ENCODE assay signal across 1 cellular context in the genomic region with DNA sequence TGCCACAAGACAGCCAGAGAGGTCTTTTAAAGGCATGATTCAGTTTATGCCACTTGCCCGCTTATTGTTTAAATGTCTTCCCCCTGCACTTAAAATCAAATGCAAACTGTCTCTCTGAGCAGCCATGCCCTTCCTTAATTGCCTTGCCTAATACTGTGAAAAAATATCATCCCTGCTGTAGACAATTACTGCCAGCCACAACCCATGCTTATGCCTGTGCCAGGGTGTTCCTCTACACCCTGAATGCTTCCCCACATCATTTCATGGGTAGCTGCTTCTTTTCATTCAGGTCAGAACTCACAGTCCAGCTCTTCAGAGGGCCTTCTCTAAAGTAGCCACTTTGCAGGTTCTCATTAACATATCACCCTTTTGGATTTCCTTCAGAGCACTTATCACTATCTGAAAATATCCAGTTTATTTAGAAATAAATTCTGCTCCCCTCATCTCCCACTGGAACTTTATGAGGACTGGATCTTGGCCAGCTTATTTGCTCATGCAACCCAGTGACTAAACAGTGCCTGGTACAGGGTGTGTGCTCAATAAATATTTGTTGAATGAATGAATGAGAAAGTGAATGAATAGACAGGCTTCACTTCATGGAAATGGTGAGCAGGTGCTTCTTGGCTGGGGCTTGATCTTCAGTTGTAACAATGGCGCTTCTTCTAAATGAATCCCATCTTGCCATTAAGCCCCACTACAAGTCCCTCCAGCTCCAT.
TF ChIP-seq lines count a peak whose summit lies in the region.

No MANE protein-coding gene starts in this region.

TF ChIP-seq in H1, 55 proteins besides CTCF, POLR2A, EP300 and RAD21 (continued from another document):
- no peak for TF ChIP-seq ASH2L (IDR thresholded peaks at IDR 0.05; ENCODE audit: low read length)
- TF ChIP-seq, protein P1, sequence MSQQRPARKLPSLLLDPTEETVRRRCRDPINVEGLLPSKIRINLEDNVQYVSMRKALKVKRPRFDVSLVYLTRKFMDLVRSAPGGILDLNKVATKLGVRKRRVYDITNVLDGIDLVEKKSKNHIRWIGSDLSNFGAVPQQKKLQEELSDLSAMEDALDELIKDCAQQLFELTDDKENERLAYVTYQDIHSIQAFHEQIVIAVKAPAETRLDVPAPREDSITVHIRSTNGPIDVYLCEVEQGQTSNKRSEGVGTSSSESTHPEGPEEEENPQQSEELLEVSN (IDR thresholded peaks at IDR 0.05), result no peak
- no peak for TF ChIP-seq SP2 (IDR thresholded peaks at IDR 0.05; ENCODE audit: low read length)
